ENCODE assay signal across 18 cellular contexts in the genomic region with DNA sequence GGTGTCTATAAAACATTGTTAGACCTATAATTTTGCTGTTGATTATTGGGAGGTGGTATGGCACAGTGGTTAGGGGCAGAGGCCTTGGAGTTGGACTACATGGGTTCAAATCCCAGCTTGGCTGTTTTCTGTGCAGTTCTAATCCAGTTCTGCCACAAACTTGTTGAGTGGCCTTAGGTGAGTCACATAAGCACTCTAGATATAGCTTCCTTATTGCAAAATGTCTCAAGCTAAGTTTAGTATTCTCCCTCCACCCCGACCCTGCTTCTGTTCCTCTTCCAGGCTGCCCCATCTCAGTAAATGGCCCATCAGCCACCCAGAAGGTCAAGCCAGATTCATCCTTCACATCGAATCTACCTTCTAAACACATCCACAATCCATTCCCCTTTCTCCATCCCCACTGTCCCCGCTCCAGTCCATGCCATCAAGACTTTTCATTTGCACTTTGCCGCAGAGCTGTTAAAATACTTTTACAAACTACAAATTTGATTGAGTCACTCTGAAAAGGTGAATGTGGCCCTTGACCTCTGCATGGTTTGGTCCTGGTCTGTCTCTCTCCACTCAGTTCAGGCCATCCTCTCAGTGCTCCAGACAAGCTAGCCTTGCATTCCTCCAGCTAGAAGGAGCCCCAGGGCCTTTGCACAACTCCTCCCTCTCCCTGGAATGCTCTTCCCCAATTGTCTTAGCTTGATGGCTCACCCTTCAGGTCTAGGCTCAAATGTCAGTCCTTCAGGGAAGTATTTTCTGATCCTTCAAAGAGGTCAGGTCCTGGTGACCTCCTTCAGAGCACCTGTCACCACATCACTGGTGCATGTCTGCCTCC. TPM values are rescaled to one million over a fixed set of nuclear protein-coding genes. Genes with fewer than 3 reads are reported as not detected.
DNase-seq lines count a peak whose midpoint lies in the region; ATAC-seq, FAIRE-seq and TF ChIP-seq lines count a peak whose summit lies in the region.
"Had no signal": no experiment of that assay in that cellular context is flagged by ENCODE, and none has a peak within 500 bp of the region (broad histone marks: within the 10 kb centered on the region; RNA-seq: fewer than 3 reads in every experiment).

No MANE protein-coding gene starts in this region.

- DNase-seq in AG08396 (ENCODE audit: low spot score): peak; percentile 1
- peak; percentile 91 for DNase-seq in MV-4-11 (lab: John Stamatoyannopoulos, UW)
- peak; percentile 35 for DNase-seq in bronchial epithelial cell (ENCODE audit: low read depth)
- peak; percentile 26 to 42 (median 41) for DNase-seq in mucosa of descending colon
- no peak for DNase-seq in HCEC 1CT
- no peak for DNase-seq in cerebellar cortex (ENCODE audit: low spot score)
- DNase-seq in activated CD4-positive, alpha-beta T cell treated with anti-CD3 and anti-CD28 coated beads, Interleukin-2, amount 50 U/mL, for 1 hour: no peak
- no peak for DNase-seq in sciatic nerve (ENCODE audit: low spot score)
- DNase-seq: activated CD4-positive, alpha-beta T cell treated with anti-CD3 and anti-CD28 coated beads, Interleukin-2, amount 50 U/mL, for 48 hours; cortex of kidney; left cardiac atrium; natural killer cell; NCI-H1930; Right ventricle myocardium superior; stimulated activated CD4-positive, alpha-beta T cell treated with anti-CD3 and anti-CD28 coated beads, Interleukin-4, amount 100 ng/mL, for 1 hour; T-helper 9 cell had no signal

- ATAC-seq in mucosa of descending colon (peak; percentile 27), sciatic nerve (no peak)
- ATAC-seq: natural killer cell had no signal

- H3K36me3 ChIP-seq in bronchial epithelial cell (ENCODE audit: control insufficient read depth, insufficient read depth, low read length) (peaks cover 15% of the 10 kb centered on the region), mucosa of descending colon (ENCODE audit: low read depth) (peaks cover 7% of the 10 kb centered on the region)

- intact Hi-C loops in mucosa of descending colon (cut with DNase I, micrococcal nuclease) (no loop called here), sciatic nerve (cut with DNase I) (loop anchor here (5.0 kb wide), 1 partner anchor 39 kb away; a partner anchor contains a TSS)

- peaks cover 38% of the 10 kb centered on the region for H3K4me1 ChIP-seq in mucosa of descending colon (ENCODE audit: low read depth)
- H3K4me1 ChIP-seq: right atrium auricular region, tibial nerve had no signal

- no peaks in the 10 kb centered on the region for H3K27me3 ChIP-seq in bronchial epithelial cell (ENCODE audit: control insufficient read depth, insufficient read depth, low read length)
- H3K27me3 ChIP-seq: right atrium auricular region, tibial nerve had no signal

- no peak for TF ChIP-seq CTCF in bronchial epithelial cell (IDR thresholded peaks at IDR 0.05; ENCODE audit: insufficient read depth, low read length, severe bottlenecking)
- TF ChIP-seq CTCF in mucosa of descending colon (IDR thresholded peaks at IDR 0.05): no peak

- H3K9me3 ChIP-seq in mucosa of descending colon: no peaks in the 10 kb centered on the region
- H3K9me3 ChIP-seq: right atrium auricular region, tibial nerve had no signal

- no peak for FAIRE-seq in bronchial epithelial cell (lab: Jason Lieb, UNC)

- no peak overlapping the region for H3K4me3 ChIP-seq in bronchial epithelial cell (ENCODE audit: low read depth, low read length)
- no peak overlapping the region for H3K4me3 ChIP-seq in mucosa of descending colon
- H3K4me3 ChIP-seq: right atrium auricular region, tibial nerve had no signal

RNA-seq across cellular contexts. Expression of a gene that starts 10.0 kb away (rescaled TPM):
- total RNA-seq in bronchial epithelial cell: 14.5 and 18.2 TPM in 2 replicates
- 100 to 1,000 TPM in 2 of 3 donors, 10 to 100 TPM in 1; 75.7 to 148 (median 115) TPM for total RNA-seq in mucosa of descending colon
- 11.6 TPM for total RNA-seq in sciatic nerve

RNA-seq across cellular contexts. Expression of a gene that starts 14.3 kb away (rescaled TPM):
- total RNA-seq in bronchial epithelial cell (3.2 and 3.7 TPM in 2 replicates), mucosa of descending colon (10 to 100 TPM; 51.2 to 82.4 (median 56.3) TPM), sciatic nerve (83.6 TPM)

RNA-seq across cellular contexts. Expression of a gene that starts 23.7 kb away (rescaled TPM):
- total RNA-seq in bronchial epithelial cell: 41.0 and 46.6 TPM in 2 replicates
- total RNA-seq in mucosa of descending colon: 10 to 100 TPM; 22.2 to 31.0 (median 28.6) TPM
- total RNA-seq in sciatic nerve: 20.6 TPM

RNA-seq across cellular contexts. Expression of a gene that starts 23.8 kb away (rescaled TPM):
- 0.13 and 0.53 TPM in 2 replicates for total RNA-seq in bronchial epithelial cell
- total RNA-seq in mucosa of descending colon: under 1 TPM in 2 of 3 donors, not detected in 1; 0.20 to 0.55 TPM
- total RNA-seq in sciatic nerve: 0.45 TPM
- total RNA-seq: right atrium auricular region had no signal

RNA-seq across cellular contexts. Expression of a gene that starts 37.4 kb away (rescaled TPM):
- total RNA-seq in bronchial epithelial cell: 1.8 and 20.4 TPM in 2 replicates
- total RNA-seq in mucosa of descending colon: 10 to 100 TPM in 2 of 3 donors, 1 to 10 TPM in 1; 7.4 to 45.0 (median 26.7) TPM
- total RNA-seq in sciatic nerve: 0.22 TPM

Comparison
In these comparisons a context has a peak if more than half of its experiments do, and no peak if none do; other contexts are left out.
1. DNase-seq: peak in AG08396 (single experiment), MV-4-11 (single experiment), bronchial epithelial cell (single experiment) and mucosa of descending colon (3 of 3); none in HCEC 1CT (single experiment), cerebellar cortex (single experiment), activated CD4-positive, alpha-beta T cell treated with anti-CD3 and anti-CD28 coated beads, Interleukin-2, amount 50 U/mL, for 1 hour (single experiment) and sciatic nerve (single experiment).
2. RNA of a gene that starts 14.3 kb away (total RNA-seq): 83.6 TPM in sciatic nerve (single experiment) and 51.2 to 82.4 TPM in mucosa of descending colon; 3.2 to 3.7 TPM in bronchial epithelial cell; every median in the first group is over 10 times any median in the second.